In genomic region chr14:25150401-25150800, GRCh38 we compare ENCODE assay signal across 24 cellular contexts.
DNase-seq lines count a peak whose midpoint lies in the region; ATAC-seq and TF ChIP-seq lines count a peak whose summit lies in the region.
"Had no signal": no experiment of that assay in that cellular context is flagged by ENCODE, and none has a peak within 500 bp of the region (broad histone marks: within the 10 kb centered on the region; RNA-seq: fewer than 3 reads in every experiment).

No MANE protein-coding gene starts in this region.

- H3K27me3 ChIP-seq in colonic mucosa, result no peaks in the 10 kb centered on the region
- H3K27me3 ChIP-seq: adrenal gland, BLaER1, testis, uterus had no signal

- intact Hi-C loops in colonic mucosa (cut with DNase I), result loop anchor here (5.0 to 10.0 kb wide), 3 partner anchors 254 to 418 kb away; no protein-coding TSS in a partner anchor

- H3K4me3 ChIP-seq in fibroblast of mammary gland (ENCODE audit: control insufficient read depth, low read depth, low read length) (no peak overlapping the region), colonic mucosa (no peak overlapping the region)
- H3K4me3 ChIP-seq: adrenal gland, BLaER1, cardiac muscle cell, GM12878, heart right ventricle, testis, uterus had no signal

- H3K4me1 ChIP-seq in colonic mucosa, result no peaks in the 10 kb centered on the region
- H3K4me1 ChIP-seq: adrenal gland, Caco-2, uterus had no signal

- no peak for ATAC-seq in GM18502 (IDR thresholded peaks at IDR 0.05; ENCODE audit: poor library complexity, unreplicated experiment)
- ATAC-seq: activated CD4-positive, CD25-positive, alpha-beta regulatory T cell treated with anti-CD3 and anti-CD28 coated beads, Interleukin-2, amount 50 U/mL, for 24 hours; heart right ventricle; naive thymus-derived CD8-positive, alpha-beta T cell had no signal

- TF ChIP-seq CTCF in fibroblast of mammary gland (conservative IDR thresholded peaks at IDR 0.05; ENCODE audit: control insufficient read depth, insufficient read depth, low read depth, low read length) (no peak), colonic mucosa (IDR thresholded peaks at IDR 0.05) (no peak)

- H3K9ac ChIP-seq in colonic mucosa (ENCODE audit: low read depth in 2 of 2, low read length in 2 of 2), result no peak overlapping the region
- H3K9ac ChIP-seq: BLaER1 had no signal

- no peaks in the 10 kb centered on the region for H3K36me3 ChIP-seq in colonic mucosa
- H3K36me3 ChIP-seq: adrenal gland, BLaER1, cardiac muscle cell, heart right ventricle, uterus had no signal

- no peaks in the 10 kb centered on the region for H3K9me3 ChIP-seq in colonic mucosa
- H3K9me3 ChIP-seq: adrenal gland, BLaER1, Caco-2, testis, uterus had no signal

- DNase-seq in HCEC 1CT (peak; percentile 35), SW480 (ENCODE audit: low spot score) (peak; percentile 29), fibroblast of mammary gland (ENCODE audit: low read depth) (peak; percentile 4), renal cortical epithelial cell (ENCODE audit: low read depth) (peak; percentile 41), colonic mucosa (no peak), DMS153 treated with DMSO at 0.1 percent for 48 hours (lab: John Stamatoyannopoulos, UW; ENCODE audit: unreplicated experiment) (no peak), NCI-H748 (lab: John Stamatoyannopoulos, UW; ENCODE audit: unreplicated experiment) (no peak)
- DNase-seq: activated gamma-delta T cell treated with Interleukin-2 at 50 U/mL for 16 hours; activated T-cell treated with anti-CD3 and anti-CD28 coated beads, Interleukin-2, amount 50 U/mL, for 1 hour; adrenal gland; heart right ventricle; retina; SIG-M5; stimulated activated CD4-positive, alpha-beta T cell treated with anti-CD3 and anti-CD28 coated beads, Interleukin-4, amount 100 ng/mL, for 24 hours; testis; uterus had no signal

- H3K27ac ChIP-seq in colonic mucosa, result no peak overlapping the region
- H3K27ac ChIP-seq: adrenal gland, BLaER1, cardiac muscle cell, heart right ventricle, HL-60, testis, uterus had no signal

Comparison
In these comparisons a context has a peak if more than half of its experiments do, and no peak if none do; other contexts are left out.
1. DNase-seq: peak in HCEC 1CT (single experiment), SW480 (single experiment), fibroblast of mammary gland (single experiment) and renal cortical epithelial cell (single experiment); none in colonic mucosa (single experiment), DMS153 treated with DMSO at 0.1 percent for 48 hours (single experiment) and NCI-H748 (single experiment).